In the genomic region with DNA sequence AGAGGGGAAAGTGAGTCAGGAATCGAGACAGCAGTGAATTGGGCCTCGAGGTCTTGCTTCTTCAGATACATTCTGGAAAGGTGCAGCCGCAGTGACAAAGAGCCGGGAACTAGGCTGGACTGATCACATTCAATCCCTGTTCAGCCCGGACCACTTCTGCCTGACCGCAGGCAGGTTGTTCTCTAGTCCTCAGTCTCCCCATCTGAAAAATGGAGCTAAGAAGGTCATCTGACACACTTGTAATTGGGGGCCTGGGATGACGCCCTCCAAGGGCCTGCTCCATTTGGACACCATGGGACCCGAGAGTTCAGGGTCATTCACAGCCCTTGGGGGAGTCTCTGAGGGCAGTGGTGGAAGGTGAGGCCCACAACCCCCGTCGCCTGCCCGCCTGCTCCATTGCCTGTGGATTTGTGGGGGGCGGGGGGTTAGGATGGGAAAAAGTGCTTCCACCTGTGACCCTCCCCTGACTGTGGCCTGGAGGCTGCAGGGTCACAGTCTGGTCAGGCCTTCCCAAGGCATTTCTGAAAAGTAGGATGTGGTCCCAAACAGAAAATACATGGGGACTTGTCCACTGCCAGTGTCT, we compare ENCODE assay signal across 18 cellular contexts.
"Had no signal": no experiment of that assay in that cellular context is flagged by ENCODE, and none has a peak within 500 bp of the region (broad histone marks: within the 10 kb centered on the region; RNA-seq: fewer than 3 reads in every experiment).

No MANE protein-coding gene starts in this region.

- DNase-seq: activated CD4-positive, alpha-beta T cell treated with anti-CD3 and anti-CD28 coated beads for 36 hours; activated CD4-positive, CD25-positive, alpha-beta regulatory T cell; activated CD8-positive, alpha-beta memory T cell treated with anti-CD3 and anti-CD28 coated beads, Interleukin-2, amount 10 ng/mL, durations not matched to agents 7 days and 5 days; activated CD8-positive, alpha-beta T cell treated with anti-CD3 and anti-CD28 coated beads, Interleukin-2, amount 10 ng/mL, durations not matched to agents 7 days and 5 days; activated naive CD4-positive, alpha-beta T cell treated with Interleukin-2 at 50 U/mL for 16 hours; activated naive CD8-positive, alpha-beta T cell treated with anti-CD3 and anti-CD28 coated beads, Interleukin-2, amount 10 ng/mL, durations not matched to agents 7 days and 5 days; activated T-cell treated with anti-CD3 and anti-CD28 coated beads, Interleukin-2, amount 50 U/mL, for 48 hours; foreskin fibroblast; heart left ventricle; hypothalamus; kidney glomerular epithelial cell; mucosa of descending colon; ovary; stimulated activated naive CD4-positive, alpha-beta T cell; T-helper 1 cell had no signal

- ATAC-seq: activated CD4-positive, alpha-beta T cell treated with anti-CD3 and anti-CD28 coated beads for 36 hours; activated CD8-positive, alpha-beta memory T cell treated with anti-CD3 and anti-CD28 coated beads, Interleukin-2, amount 10 ng/mL, durations not matched to agents 7 days and 5 days; activated CD8-positive, alpha-beta T cell treated with anti-CD3 and anti-CD28 coated beads, Interleukin-2, amount 10 ng/mL, durations not matched to agents 7 days and 5 days; esophagus mucosa; heart left ventricle; left lobe of liver; mucosa of descending colon; natural killer cell treated with Interleukin-12 subunit alpha and Interleukin-12 subunit beta and Interleukin-15 and Interleukin-18, amount 100 ng/mL, for 72 hours had no signal
